ENCODE assay signal across 23 cellular contexts in the genomic region with DNA sequence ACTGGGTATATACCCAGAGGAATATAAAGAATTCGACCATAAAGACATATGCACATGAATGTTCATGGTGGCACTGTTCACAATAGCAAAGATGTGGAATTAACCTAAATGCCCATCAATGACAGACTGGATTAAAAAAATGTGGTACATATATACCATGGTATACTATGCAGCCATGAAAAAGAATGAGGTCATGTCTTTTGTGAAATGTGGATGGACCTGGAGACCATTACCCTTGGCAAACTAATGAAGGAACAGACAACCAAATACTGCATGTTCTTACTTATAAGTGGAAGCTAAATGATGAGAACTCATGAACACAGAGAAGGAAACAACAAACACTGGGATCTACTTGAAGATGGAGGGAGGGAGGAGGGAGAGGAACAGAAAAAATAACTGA.
"Had no signal": no experiment of that assay in that cellular context is flagged by ENCODE, and none has a peak within 500 bp of the region (broad histone marks: within the 10 kb centered on the region; RNA-seq: fewer than 3 reads in every experiment).

No MANE protein-coding gene starts in this region.

- H3K27ac Mint-ChIP-seq: immature natural killer cell, mesothelial cell of epicardium had no signal

- ATAC-seq: foreskin keratinocyte, gastroesophageal sphincter, heart left ventricle, left cardiac atrium, left lung, left ventricle myocardium superior, lower lobe of right lung, mucosa of descending colon had no signal

- H3K4me2 ChIP-seq: hepatocyte had no signal

- H3K4me1 ChIP-seq: esophagus muscularis mucosa, gastroesophageal sphincter, left lung had no signal

- H3K4me3 ChIP-seq: coronary artery, dorsolateral prefrontal cortex, esophagus muscularis mucosa, gastroesophageal sphincter, heart left ventricle, hepatocyte, left lung, lower lobe of right lung, mucosa of descending colon had no signal

- H3K4me3 Mint-ChIP-seq: immature natural killer cell, mesothelial cell of epicardium had no signal

- H3K27me3 ChIP-seq: foreskin keratinocyte, gastroesophageal sphincter, hepatocyte, left lung had no signal

- H2AFZ ChIP-seq: hepatocyte had no signal

- H3K4me1 Mint-ChIP-seq: mesothelial cell of epicardium had no signal

- H3K79me2 ChIP-seq: hepatocyte had no signal

- H3K36me3 Mint-ChIP-seq: mesothelial cell of epicardium had no signal

- H3K27ac ChIP-seq: coronary artery, dorsolateral prefrontal cortex, esophagus muscularis mucosa, foreskin keratinocyte, gastroesophageal sphincter, heart left ventricle, hepatocyte, left lung, lower lobe of right lung had no signal

- H3K9me3 ChIP-seq: lower lobe of right lung, mucosa of descending colon had no signal

- DNase-seq: dermis blood vessel endothelial cell; dorsolateral prefrontal cortex; effector CD4-positive, alpha-beta T cell; effector memory CD4-positive, alpha-beta T cell; foreskin keratinocyte; heart left ventricle; hypothalamus; immature natural killer cell; islet precursor cell; left cardiac atrium; left lung; left ventricle myocardium superior; lower lobe of right lung; mesenchymal stem cell; mucosa of descending colon had no signal

- FAIRE-seq: colon, endothelial cell of umbilical vein, frontal cortex had no signal

- H3K36me3 ChIP-seq: esophagus muscularis mucosa, gastroesophageal sphincter, heart left ventricle, left lung, lower lobe of right lung had no signal
